ENCODE assay signal across 19 cellular contexts in the genomic region with DNA sequence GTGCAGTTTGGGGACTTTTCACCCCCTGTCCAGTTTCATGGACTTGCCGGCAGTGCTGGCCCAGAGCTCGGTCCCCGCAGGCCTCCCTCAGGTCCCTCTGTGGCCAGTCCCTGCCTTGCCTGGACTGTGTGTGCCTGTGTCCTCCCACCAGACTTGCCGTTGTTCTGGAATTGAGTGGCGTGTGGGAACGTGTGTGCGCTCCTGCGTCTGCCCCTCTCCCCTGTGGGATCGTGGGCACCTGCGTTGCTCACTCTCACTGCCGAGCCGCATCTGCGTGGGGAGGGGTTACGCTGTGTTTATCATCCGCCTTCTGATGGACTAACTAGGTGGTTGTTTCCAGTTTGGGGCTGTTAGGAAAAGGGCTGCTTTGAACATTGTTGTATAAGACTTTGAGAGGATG. TPM values are rescaled to one million over a fixed set of nuclear protein-coding genes. Genes with fewer than 3 reads are reported as not detected.
DNase-seq lines count a peak whose midpoint lies in the region; TF ChIP-seq lines count a peak whose summit lies in the region.
"Had no signal": no experiment of that assay in that cellular context is flagged by ENCODE, and none has a peak within 500 bp of the region (broad histone marks: within the 10 kb centered on the region; RNA-seq: fewer than 3 reads in every experiment).

No MANE protein-coding gene starts in this region.

- H3K27ac ChIP-seq in VCaP (peak overlapping the region; percentile 33; the same call in 1 of the 2 replicates), left ventricle myocardium inferior (replicated peaks) (peak overlapping the region; percentile 3), colonic mucosa (no peak overlapping the region)
- H3K27ac ChIP-seq: KMS-11 had no signal

- no peaks in the 10 kb centered on the region for H3K27me3 ChIP-seq in left ventricle myocardium inferior (ENCODE audit: low read depth)
- H3K27me3 ChIP-seq in skeletal muscle satellite cell (ENCODE audit: control insufficient read depth, insufficient read depth, low read length): no peaks in the 10 kb centered on the region
- H3K27me3 ChIP-seq in colonic mucosa: no peaks in the 10 kb centered on the region

- H3K4me1 ChIP-seq in left ventricle myocardium inferior (peaks cover 31% of the 10 kb centered on the region), skeletal muscle satellite cell (ENCODE audit: control insufficient read depth, insufficient read depth, low read length) (peaks cover 54% of the 10 kb centered on the region), colonic mucosa (peaks cover 8% of the 10 kb centered on the region)

- intact Hi-C loops in left ventricle myocardium inferior (cut with micrococcal nuclease): no loop called here
- intact Hi-C loops in colonic mucosa (cut with DNase I): no loop called here

- H3K9me3 ChIP-seq in left ventricle myocardium inferior (replicated peaks) (no peaks in the 10 kb centered on the region), skeletal muscle satellite cell (replicated peaks; ENCODE audit: low read length) (no peaks in the 10 kb centered on the region), colonic mucosa (no peaks in the 10 kb centered on the region)

- in situ Hi-C loops in GM13977 (cut with MboI; ENCODE audit: low pct_unique_long_range_greater_than_20kb, low sequenced_read_pairs, unreplicated experiment): no loop called here

- DNase-seq in NCI-H1436 treated with DMSO at 0.1 percent for 48 hours (lab: John Stamatoyannopoulos, UW) (peak; percentile 0), NCI-H1436 (lab: John Stamatoyannopoulos, UW) (no peak), left ventricle myocardium inferior (no peak), GM13977 (ENCODE audit: low spot score) (no peak), colonic mucosa (no peak)
- DNase-seq in activated CD8-positive, alpha-beta memory T cell treated with anti-CD3 and anti-CD28 coated beads, Interleukin-2, amount 50 U/mL, for 48 hours: no peak
- DNase-seq: 8988T; activated CD4-positive, alpha-beta T cell treated with anti-CD3 and anti-CD28 coated beads, Interleukin-2, amount 10 ng/mL, durations not matched to agents 7 days and 5 days; GF-D8; HCEC 1CT; naive thymus-derived CD4-positive, alpha-beta T cell; NCI-H1930; NCI-H774; stimulated activated naive CD8-positive, alpha-beta T cell treated with anti-CD3 and anti-CD28 coated beads, Interleukin-15, amount 100 ng/mL, for 72 hours; T-helper 9 cell had no signal

- peak overlapping the region; percentile 77 for H3K4me2 ChIP-seq in skeletal muscle satellite cell (ENCODE audit: low read length)
- H3K4me2 ChIP-seq: KMS-11 had no signal

- TF ChIP-seq CTCF in VCaP (conservative IDR thresholded peaks at IDR 0.05): no peak
- TF ChIP-seq CTCF in left ventricle myocardium inferior (IDR thresholded peaks at IDR 0.05; ENCODE audit: borderline replicate concordance): no peak
- no peak for TF ChIP-seq CTCF in GM13977 (IDR thresholded peaks at IDR 0.05; ENCODE audit: extremely low read depth, insufficient read depth, missing control alignments)
- TF ChIP-seq CTCF in colonic mucosa (IDR thresholded peaks at IDR 0.05): no peak

- H3K36me3 ChIP-seq in left ventricle myocardium inferior (peaks cover 13% of the 10 kb centered on the region), skeletal muscle satellite cell (ENCODE audit: insufficient read depth, low read length) (peaks cover 18% of the 10 kb centered on the region), colonic mucosa (no peaks in the 10 kb centered on the region)

- no peak overlapping the region for H3K4me3 ChIP-seq in left ventricle myocardium inferior
- H3K4me3 ChIP-seq in skeletal muscle satellite cell (ENCODE audit: low read length): peak overlapping the region; percentile 53
- H3K4me3 ChIP-seq in colonic mucosa: no peak overlapping the region
- H3K4me3 ChIP-seq: skin epidermis had no signal

- H3K9ac ChIP-seq in skeletal muscle satellite cell (ENCODE audit: low read depth, low read length) (peak overlapping the region; percentile 72), colonic mucosa (ENCODE audit: low read depth in 2 of 2, low read length in 2 of 2) (no peak overlapping the region)
- H3K9ac ChIP-seq: KMS-11 had no signal

RNA-seq across cellular contexts. Expression of a gene that starts 21.2 kb away (rescaled TPM):
- total RNA-seq in left ventricle myocardium inferior (21.5 TPM), colonic mucosa (10 to 100 TPM; 50.8 to 53.2 TPM)
- 25.9 and 31.0 TPM in 2 replicates for total RNA-seq in skeletal muscle satellite cell (2012; rRNA removed)

RNA-seq across cellular contexts. Expression of a gene that starts 37.9 kb away (rescaled TPM):
- total RNA-seq in left ventricle myocardium inferior (12.0 TPM), colonic mucosa (1 to 10 TPM; 7.1 to 8.4 TPM)
- 10.5 and 10.6 TPM in 2 replicates for total RNA-seq in skeletal muscle satellite cell (2012; rRNA removed)

RNA-seq across cellular contexts. Expression of a gene that starts 52.5 kb away (rescaled TPM):
- total RNA-seq in left ventricle myocardium inferior (4.5 TPM), colonic mucosa (10 to 100 TPM; 17.3 to 53.6 TPM)
- total RNA-seq in skeletal muscle satellite cell (2012; rRNA removed): 9.9 and 15.5 TPM in 2 replicates

RNA-seq across cellular contexts. Expression of a gene that starts 52.7 kb away (rescaled TPM):
- total RNA-seq in left ventricle myocardium inferior (914 TPM), colonic mucosa (100 to 1,000 TPM; 416 to 553 TPM)
- total RNA-seq in skeletal muscle satellite cell (2012; rRNA removed): 87.2 and 96.1 TPM in 2 replicates
